8 cellular contexts compared by ENCODE assay signal in genomic region chr6:154675602-154676088, GRCh38. TPM values are rescaled to one million over a fixed set of nuclear protein-coding genes. Genes with fewer than 3 reads are reported as not detected.
DNase-seq lines count a peak whose midpoint lies in the region; ATAC-seq lines count a peak whose summit lies in the region.

No MANE protein-coding gene starts in this region.

- H3K27ac ChIP-seq in CD4-positive, alpha-beta memory T cell (ENCODE audit: low read depth, low read length): no peak overlapping the region

- intact Hi-C loops in CD4-positive, alpha-beta memory T cell (cut with micrococcal nuclease): loop anchor here (1.0 to 2.0 kb wide), 5 partner anchors 58 to 639 kb away; partner anchors contain the start of genes SCAF8 and TFB1M

- H3K4me3 ChIP-seq in CD4-positive, alpha-beta memory T cell (ENCODE audit: low read length in 2 of 2): no peak overlapping the region

- H3K4me1 ChIP-seq in CD4-positive, alpha-beta memory T cell (ENCODE audit: insufficient read depth, low read length): no peaks in the 10 kb centered on the region

- no peak overlapping the region for H3K27ac Mint-ChIP-seq in CD4-positive, alpha-beta memory T cell

- no peaks in the 10 kb centered on the region for H3K36me3 Mint-ChIP-seq in CD4-positive, alpha-beta memory T cell

- no peaks in the 10 kb centered on the region for H3K4me1 Mint-ChIP-seq in CD4-positive, alpha-beta memory T cell

- no peaks in the 10 kb centered on the region for H3K36me3 ChIP-seq in CD4-positive, alpha-beta memory T cell (ENCODE audit: insufficient read depth, low read length)

- ATAC-seq in GM19397 (IDR thresholded peaks at IDR 0.05; ENCODE audit: unreplicated experiment) (peak; percentile 96), HG03457 (IDR thresholded peaks at IDR 0.05; ENCODE audit: unreplicated experiment) (peak; percentile 98)
- ATAC-seq in activated CD4-positive, CD25-positive, alpha-beta regulatory T cell treated with anti-CD3 and anti-CD28 coated beads, Interleukin-2, amount 50 U/mL, for 24 hours: peak; percentile 99 to 100

- no peaks in the 10 kb centered on the region for H3K27me3 ChIP-seq in CD4-positive, alpha-beta memory T cell (ENCODE audit: insufficient read depth, low read length)

- no peak overlapping the region for H3K4me3 Mint-ChIP-seq in CD4-positive, alpha-beta memory T cell

- CTCF ChIA-PET in CD4-positive, alpha-beta memory T cell (lab: Charles Lee; ENCODE audit: partially characterized antibody): interaction anchor here (0.6 to 6.4 kb wide), 46 partner anchors 9 to 641 kb away, joined by 3 to 187 read pairs (median 4); no protein-coding TSS in a partner anchor

- DNase-seq in CD4-positive, alpha-beta memory T cell: peak; percentile 85 to 90 (median 87)
- peak; percentile 92 for DNase-seq in NCI-H510A (lab: John Stamatoyannopoulos, UW)
- peak; percentile 96 for DNase-seq in cerebellar cortex (ENCODE audit: low spot score)
- peak; percentile 94 for DNase-seq in kidney tubule cell (ENCODE audit: low spot score)
- peak; percentile 80 for DNase-seq in stimulated activated CD4-positive, alpha-beta T cell treated with anti-CD3 and anti-CD28 coated beads, Interleukin-4, amount 100 ng/mL, for 1 hour

- no peaks in the 10 kb centered on the region for H3K9me3 ChIP-seq in CD4-positive, alpha-beta memory T cell (ENCODE audit: control insufficient read depth in 1 of 2, low read length in 2 of 2)

- H3K9me3 Mint-ChIP-seq in CD4-positive, alpha-beta memory T cell: no peaks in the 10 kb centered on the region

- no peaks in the 10 kb centered on the region for H3K27me3 Mint-ChIP-seq in CD4-positive, alpha-beta memory T cell

- POLR2A ChIA-PET in CD4-positive, alpha-beta memory T cell (lab: Charles Lee; ENCODE audit: partially characterized antibody): interaction anchor here (0.9 to 1.1 kb wide), 4 partner anchors 130 to 502 kb away, joined by 3 to 5 read pairs (median 4); no protein-coding TSS in a partner anchor

RNA-seq across cellular contexts. Expression of gene SCAF8, which starts 57.6 kb away (rescaled TPM):
- total RNA-seq in CD4-positive, alpha-beta memory T cell: 10 to 100 TPM; 59.9 to 60.5 TPM
- 10 to 100 TPM in 1 of 2 donors, 1 to 10 TPM in 1; 4.5 to 20.5 TPM for polyA plus RNA-seq in CD4-positive, alpha-beta memory T cell
